Comparison of ENCODE assay signal across 1 cellular context in genomic region chr17:31068291-31068690, GRCh38.
TF ChIP-seq lines count a peak whose summit lies in the region.

No MANE protein-coding gene starts in this region.

TF ChIP-seq in HepG2, 621 proteins besides CTCF, POLR2A, EP300 and RAD21 (continued from another document):
- TF ChIP-seq, protein P1, sequence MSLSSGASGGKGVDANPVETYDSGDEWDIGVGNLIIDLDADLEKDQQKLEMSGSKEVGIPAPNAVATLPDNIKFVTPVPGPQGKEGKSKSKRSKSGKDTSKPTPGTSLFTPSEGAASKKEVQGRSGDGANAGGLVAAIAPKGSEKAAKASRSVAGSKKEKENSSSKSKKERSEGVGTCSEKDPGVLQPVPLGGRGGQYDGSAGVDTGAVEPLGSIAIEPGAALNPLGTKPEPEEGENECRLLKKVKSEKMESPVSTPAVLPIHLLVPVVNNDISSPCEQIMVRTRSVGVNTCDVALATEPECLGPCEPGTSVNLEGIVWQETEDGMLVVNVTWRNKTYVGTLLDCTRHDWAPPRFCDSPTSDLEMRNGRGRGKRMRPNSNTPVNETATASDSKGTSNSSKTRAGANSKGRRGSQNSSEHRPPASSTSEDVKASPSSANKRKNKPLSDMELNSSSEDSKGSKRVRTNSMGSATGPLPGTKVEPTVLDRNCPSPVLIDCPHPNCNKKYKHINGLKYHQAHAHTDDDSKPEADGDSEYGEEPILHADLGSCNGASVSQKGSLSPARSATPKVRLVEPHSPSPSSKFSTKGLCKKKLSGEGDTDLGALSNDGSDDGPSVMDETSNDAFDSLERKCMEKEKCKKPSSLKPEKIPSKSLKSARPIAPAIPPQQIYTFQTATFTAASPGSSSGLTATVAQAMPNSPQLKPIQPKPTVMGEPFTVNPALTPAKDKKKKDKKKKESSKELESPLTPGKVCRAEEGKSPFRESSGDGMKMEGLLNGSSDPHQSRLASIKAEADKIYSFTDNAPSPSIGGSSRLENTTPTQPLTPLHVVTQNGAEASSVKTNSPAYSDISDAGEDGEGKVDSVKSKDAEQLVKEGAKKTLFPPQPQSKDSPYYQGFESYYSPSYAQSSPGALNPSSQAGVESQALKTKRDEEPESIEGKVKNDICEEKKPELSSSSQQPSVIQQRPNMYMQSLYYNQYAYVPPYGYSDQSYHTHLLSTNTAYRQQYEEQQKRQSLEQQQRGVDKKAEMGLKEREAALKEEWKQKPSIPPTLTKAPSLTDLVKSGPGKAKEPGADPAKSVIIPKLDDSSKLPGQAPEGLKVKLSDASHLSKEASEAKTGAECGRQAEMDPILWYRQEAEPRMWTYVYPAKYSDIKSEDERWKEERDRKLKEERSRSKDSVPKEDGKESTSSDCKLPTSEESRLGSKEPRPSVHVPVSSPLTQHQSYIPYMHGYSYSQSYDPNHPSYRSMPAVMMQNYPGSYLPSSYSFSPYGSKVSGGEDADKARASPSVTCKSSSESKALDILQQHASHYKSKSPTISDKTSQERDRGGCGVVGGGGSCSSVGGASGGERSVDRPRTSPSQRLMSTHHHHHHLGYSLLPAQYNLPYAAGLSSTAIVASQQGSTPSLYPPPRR (CRISPR knock-in tag; IDR thresholded peaks at IDR 0.05; ENCODE audit: borderline replicate concordance): no peak
- TF ChIP-seq NPAS2 (CRISPR knock-in tag; IDR thresholded peaks at IDR 0.05; ENCODE audit: borderline replicate concordance) (no peak), RBM39 (IDR thresholded peaks at IDR 0.05; ENCODE audit: low read depth, low read length, poor library complexity, severe bottlenecking) (no peak), TAF1 (CRISPR knock-in tag; IDR thresholded peaks at IDR 0.05) (no peak), GLI4 (CRISPR knock-in tag; IDR thresholded peaks at IDR 0.05; ENCODE audit: borderline replicate concordance) (no peak), BHLHE40 (IDR thresholded peaks at IDR 0.05; ENCODE audit: low read length) (no peak), CBX5 (CRISPR knock-in tag; IDR thresholded peaks at IDR 0.05; ENCODE audit: borderline replicate concordance) (no peak), SNAI1 (CRISPR knock-in tag; IDR thresholded peaks at IDR 0.05; ENCODE audit: borderline replicate concordance) (no peak), ZFP1 (CRISPR knock-in tag; IDR thresholded peaks at IDR 0.05) (no peak), FOXA1 (IDR thresholded peaks at IDR 0.05) (no peak), FOXA1 (CRISPR knock-in tag; IDR thresholded peaks at IDR 0.05) (no peak), MYPOP (CRISPR knock-in tag; IDR thresholded peaks at IDR 0.05) (no peak), HCFC1 (IDR thresholded peaks at IDR 0.05; ENCODE audit: low read depth, low read length) (no peak), SMC3 (IDR thresholded peaks at IDR 0.05; ENCODE audit: low read length) (peak; percentile 36; the same call in 1 of the 2 replicates), ZMYM4 (CRISPR knock-in tag; IDR thresholded peaks at IDR 0.05) (peak; percentile 30; the same call in 1 of the 2 replicates), TMF1 (CRISPR knock-in tag; IDR thresholded peaks at IDR 0.05; ENCODE audit: low read depth) (no peak), ZFP91 (CRISPR knock-in tag; IDR thresholded peaks at IDR 0.05; ENCODE audit: borderline replicate concordance) (no peak), STAG1 (CRISPR knock-in tag; IDR thresholded peaks at IDR 0.05) (peak; percentile 64), HNF4A (CRISPR knock-in tag; IDR thresholded peaks at IDR 0.05) (no peak), TCF7L2 (IDR thresholded peaks at IDR 0.05; ENCODE audit: low read depth, low read length) (no peak), E2F5 (CRISPR knock-in tag; conservative IDR thresholded peaks at IDR 0.05) (no peak), SAFB2 (CRISPR knock-in tag; IDR thresholded peaks at IDR 0.05; ENCODE audit: borderline replicate concordance, low read depth) (no peak), ZNF704 (CRISPR knock-in tag; IDR thresholded peaks at IDR 0.05; ENCODE audit: borderline replicate concordance) (no peak), FOSL2 (CRISPR knock-in tag; IDR thresholded peaks at IDR 0.05) (peak; percentile 21; the same call in 1 of the 2 replicates), SP2 (CRISPR knock-in tag; IDR thresholded peaks at IDR 0.05) (no peak), XRCC5 (optimal IDR thresholded peaks at IDR 0.05; ENCODE audit: low read length) (peak; percentile 21), LCORL (IDR thresholded peaks at IDR 0.05) (no peak), LCORL (CRISPR knock-in tag; IDR thresholded peaks at IDR 0.05) (no peak), HOXA3 (CRISPR knock-in tag; IDR thresholded peaks at IDR 0.05) (no peak), ZFP36L1 (CRISPR knock-in tag; IDR thresholded peaks at IDR 0.05) (no peak), DZIP1 (CRISPR knock-in tag; IDR thresholded peaks at IDR 0.05) (no peak), HMGXB4 (CRISPR knock-in tag; IDR thresholded peaks at IDR 0.05; ENCODE audit: borderline replicate concordance in 1 of 2, low read depth in 1 of 2) (no peak), ZNF788 (CRISPR knock-in tag; IDR thresholded peaks at IDR 0.05; ENCODE audit: borderline replicate concordance) (no peak)
- TF ChIP-seq, protein P2, sequence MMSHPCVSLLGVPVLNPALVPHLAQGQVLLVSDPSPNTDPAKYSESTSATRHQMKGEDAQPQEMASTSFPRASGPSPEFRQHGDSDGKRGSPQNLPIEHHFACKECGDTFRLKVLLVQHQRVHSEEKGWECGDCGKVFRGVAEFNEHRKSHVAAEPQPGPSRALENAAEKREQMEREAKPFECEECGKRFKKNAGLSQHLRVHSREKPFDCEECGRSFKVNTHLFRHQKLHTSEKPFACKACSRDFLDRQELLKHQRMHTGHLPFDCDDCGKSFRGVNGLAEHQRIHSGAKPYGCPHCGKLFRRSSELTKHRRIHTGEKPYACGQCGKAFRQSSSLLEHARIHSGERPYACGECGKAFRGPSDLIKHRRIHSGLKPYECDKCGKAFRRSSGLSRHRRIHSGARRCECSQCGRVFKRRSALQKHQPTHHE (CRISPR knock-in tag; IDR thresholded peaks at IDR 0.05; ENCODE audit: borderline replicate concordance): no peak
- TF ChIP-seq, protein P3, sequence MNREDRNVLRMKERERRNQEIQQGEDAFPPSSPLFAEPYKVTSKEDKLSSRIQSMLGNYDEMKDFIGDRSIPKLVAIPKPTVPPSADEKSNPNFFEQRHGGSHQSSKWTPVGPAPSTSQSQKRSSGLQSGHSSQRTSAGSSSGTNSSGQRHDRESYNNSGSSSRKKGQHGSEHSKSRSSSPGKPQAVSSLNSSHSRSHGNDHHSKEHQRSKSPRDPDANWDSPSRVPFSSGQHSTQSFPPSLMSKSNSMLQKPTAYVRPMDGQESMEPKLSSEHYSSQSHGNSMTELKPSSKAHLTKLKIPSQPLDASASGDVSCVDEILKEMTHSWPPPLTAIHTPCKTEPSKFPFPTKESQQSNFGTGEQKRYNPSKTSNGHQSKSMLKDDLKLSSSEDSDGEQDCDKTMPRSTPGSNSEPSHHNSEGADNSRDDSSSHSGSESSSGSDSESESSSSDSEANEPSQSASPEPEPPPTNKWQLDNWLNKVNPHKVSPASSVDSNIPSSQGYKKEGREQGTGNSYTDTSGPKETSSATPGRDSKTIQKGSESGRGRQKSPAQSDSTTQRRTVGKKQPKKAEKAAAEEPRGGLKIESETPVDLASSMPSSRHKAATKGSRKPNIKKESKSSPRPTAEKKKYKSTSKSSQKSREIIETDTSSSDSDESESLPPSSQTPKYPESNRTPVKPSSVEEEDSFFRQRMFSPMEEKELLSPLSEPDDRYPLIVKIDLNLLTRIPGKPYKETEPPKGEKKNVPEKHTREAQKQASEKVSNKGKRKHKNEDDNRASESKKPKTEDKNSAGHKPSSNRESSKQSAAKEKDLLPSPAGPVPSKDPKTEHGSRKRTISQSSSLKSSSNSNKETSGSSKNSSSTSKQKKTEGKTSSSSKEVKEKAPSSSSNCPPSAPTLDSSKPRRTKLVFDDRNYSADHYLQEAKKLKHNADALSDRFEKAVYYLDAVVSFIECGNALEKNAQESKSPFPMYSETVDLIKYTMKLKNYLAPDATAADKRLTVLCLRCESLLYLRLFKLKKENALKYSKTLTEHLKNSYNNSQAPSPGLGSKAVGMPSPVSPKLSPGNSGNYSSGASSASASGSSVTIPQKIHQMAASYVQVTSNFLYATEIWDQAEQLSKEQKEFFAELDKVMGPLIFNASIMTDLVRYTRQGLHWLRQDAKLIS (CRISPR knock-in tag; IDR thresholded peaks at IDR 0.05): no peak
- TF ChIP-seq, protein P4, sequence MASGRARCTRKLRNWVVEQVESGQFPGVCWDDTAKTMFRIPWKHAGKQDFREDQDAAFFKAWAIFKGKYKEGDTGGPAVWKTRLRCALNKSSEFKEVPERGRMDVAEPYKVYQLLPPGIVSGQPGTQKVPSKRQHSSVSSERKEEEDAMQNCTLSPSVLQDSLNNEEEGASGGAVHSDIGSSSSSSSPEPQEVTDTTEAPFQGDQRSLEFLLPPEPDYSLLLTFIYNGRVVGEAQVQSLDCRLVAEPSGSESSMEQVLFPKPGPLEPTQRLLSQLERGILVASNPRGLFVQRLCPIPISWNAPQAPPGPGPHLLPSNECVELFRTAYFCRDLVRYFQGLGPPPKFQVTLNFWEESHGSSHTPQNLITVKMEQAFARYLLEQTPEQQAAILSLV (CRISPR knock-in tag; IDR thresholded peaks at IDR 0.05; ENCODE audit: borderline replicate concordance): no peak
